Comparison of ENCODE assay signal across 9 cellular contexts in the genomic region with DNA sequence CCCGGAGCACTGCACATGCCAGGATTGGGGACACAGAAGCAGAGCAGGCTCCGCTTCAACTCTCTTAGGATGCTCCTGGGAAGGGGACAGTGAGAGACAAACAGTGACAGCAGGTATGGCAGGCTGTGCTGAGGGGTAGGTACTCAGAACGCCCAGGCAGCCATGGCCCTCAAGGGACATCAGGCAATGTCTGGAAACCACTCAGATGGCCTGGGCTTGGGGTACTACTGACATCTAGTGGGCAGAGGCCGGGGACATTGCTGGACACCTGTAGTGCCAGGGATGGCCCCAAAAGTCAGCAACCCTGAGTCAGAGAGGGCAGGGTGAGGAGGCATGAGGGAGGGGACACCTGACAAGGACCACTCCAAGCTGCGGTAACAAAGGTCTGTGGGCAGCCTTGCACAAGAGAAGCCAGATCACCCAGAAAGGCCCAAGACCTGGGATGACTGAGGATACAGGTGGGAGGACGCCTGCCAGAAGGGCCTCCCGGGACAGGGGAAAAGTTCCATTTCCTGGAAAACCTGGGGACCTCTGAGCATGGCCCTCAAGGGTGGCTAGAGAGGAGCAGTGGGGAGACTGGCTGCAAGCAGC. TPM values are rescaled to one million over a fixed set of nuclear protein-coding genes. Genes with fewer than 3 reads are reported as not detected.
DNase-seq lines count a peak whose midpoint lies in the region; ATAC-seq, FAIRE-seq and TF ChIP-seq lines count a peak whose summit lies in the region.
"Had no signal": no experiment of that assay in that cellular context is flagged by ENCODE, and none has a peak within 500 bp of the region (broad histone marks: within the 10 kb centered on the region; RNA-seq: fewer than 3 reads in every experiment).

No MANE protein-coding gene starts in this region.

- DNase-seq in NCI-H2081 (lab: John Stamatoyannopoulos, UW) (peak; percentile 6 to 39), NCI-H2081 treated with DMSO at 0.1 percent for 48 hours (lab: John Stamatoyannopoulos, UW) (no peak), RCC 7860 (ENCODE audit: low spot score) (peak; percentile 22), fibroblast of villous mesenchyme (ENCODE audit: low read depth) (peak; percentile 28), gastrocnemius medialis (peak; percentile 61 to 72)
- no peak for DNase-seq in stimulated activated CD8-positive, alpha-beta memory T cell treated with anti-CD3 and anti-CD28 coated beads, Interleukin-4, amount 100 ng/mL, for 48 hours

- peak overlapping the region in 3 of 4 donors; percentile 45 to 96 (median 58) for H3K27ac ChIP-seq in gastrocnemius medialis
- H3K27ac ChIP-seq: C4-2B had no signal

- in situ Hi-C loops in gastrocnemius medialis (cut with MboI; ENCODE audit: low sequenced_read_pairs in 4 of 4): loop anchor here (5.0 to 10.0 kb wide), 3 partner anchors 73 to 216 kb away; a partner anchor contains a TSS

- TF ChIP-seq CTCF in fibroblast of villous mesenchyme (IDR thresholded peaks at IDR 0.05; ENCODE audit: insufficient read depth, low read depth, low read length) (peak; percentile 53), gastrocnemius medialis (IDR thresholded peaks at IDR 0.05 in 4 of 5, conservative IDR thresholded peaks at IDR 0.05 in 1 of 5) (peak; percentile 73 to 81 (median 76))

- no peaks in the 10 kb centered on the region for H3K27me3 ChIP-seq in gastrocnemius medialis

- no peak for TF ChIP-seq POLR2A in gastrocnemius medialis (IDR thresholded peaks at IDR 0.05)

- intact Hi-C loops in gastrocnemius medialis (cut with DNase I; ENCODE audit: low total_unique reads): loop anchor here (1.0 kb wide), 1 partner anchor 215 kb away; no protein-coding TSS in a partner anchor

- H3K4me1 ChIP-seq in gastrocnemius medialis: peaks cover 52 to 55% of the 10 kb centered on the region in 2 donors

- H3K4me3 ChIP-seq in fibroblast of villous mesenchyme (ENCODE audit: low read depth, low read length): no peak overlapping the region
- no peak overlapping the region for H3K4me3 ChIP-seq in gastrocnemius medialis

- ATAC-seq in gastrocnemius medialis (peak in 1 of 2 donors; percentile 18), HG03439 (IDR thresholded peaks at IDR 0.05; ENCODE audit: unreplicated experiment) (no peak), HG02798 (IDR thresholded peaks at IDR 0.05; ENCODE audit: poor library complexity, unreplicated experiment) (no peak)

- H3K36me3 ChIP-seq in gastrocnemius medialis: no peaks in the 10 kb centered on the region

- no peaks in the 10 kb centered on the region for H3K9me3 ChIP-seq in gastrocnemius medialis

- FAIRE-seq in RCC 7860 (lab: Jason Lieb, UNC): no peak

RNA-seq across cellular contexts. Expression of a gene that starts 21.2 kb away (rescaled TPM):
- total RNA-seq in fibroblast of villous mesenchyme (28.9 and 36.7 TPM in 2 replicates), gastrocnemius medialis (10 to 100 TPM; 32.8 to 48.2 (median 34.2) TPM)

Comparison
In these comparisons a context has a peak if more than half of its experiments do, and no peak if none do; other contexts are left out.
1. DNase-seq: peak in NCI-H2081 (2 of 2), RCC 7860 (single experiment), fibroblast of villous mesenchyme (single experiment) and gastrocnemius medialis (2 of 2); none in NCI-H2081 treated with DMSO at 0.1 percent for 48 hours (single experiment) and stimulated activated CD8-positive, alpha-beta memory T cell treated with anti-CD3 and anti-CD28 coated beads, Interleukin-4, amount 100 ng/mL, for 48 hours (single experiment).